In the genomic region with DNA sequence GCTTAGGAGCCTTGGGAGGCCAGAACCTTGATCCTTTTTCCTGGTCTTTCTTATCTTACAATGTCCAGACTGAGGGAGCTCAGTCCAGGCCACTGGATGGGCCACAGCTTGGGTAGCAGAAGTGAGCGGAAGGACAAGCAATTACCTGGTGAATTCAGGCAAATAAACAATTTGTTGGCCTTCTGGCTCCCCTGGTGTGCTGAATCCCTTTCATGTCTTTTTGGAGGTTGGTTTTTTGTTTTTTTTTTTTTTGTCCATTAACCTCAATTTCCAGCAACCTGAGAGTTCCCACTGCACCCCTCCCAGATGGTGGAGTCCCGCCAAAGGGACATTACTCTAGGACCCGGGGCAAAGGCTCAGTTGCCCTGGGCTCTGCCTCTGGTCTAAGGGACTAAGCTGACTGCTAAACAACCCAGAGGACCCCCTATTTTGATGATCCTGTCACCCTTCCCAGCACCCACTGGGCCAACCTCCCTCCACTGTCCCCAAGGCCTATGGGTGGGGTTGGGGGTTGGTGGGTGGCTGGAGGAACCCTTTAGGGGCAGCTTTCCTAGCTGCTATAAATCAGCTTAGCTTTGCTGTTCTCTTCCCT, we compare ENCODE assay signal across 29 cellular contexts.
A peak's percentile ranks its signal among the peaks of the same experiment; 100 is the strongest.
DNase-seq lines count a peak whose midpoint lies in the region; ATAC-seq and TF ChIP-seq lines count a peak whose summit lies in the region.
"Had no signal": no experiment of that assay in that cellular context is flagged by ENCODE, and none has a peak within 500 bp of the region (broad histone marks: within the 10 kb centered on the region; RNA-seq: fewer than 3 reads in every experiment).

No MANE protein-coding gene starts in this region.

- H3K4me3 Mint-ChIP-seq in neural progenitor cell: peak overlapping the region; percentile 62
- H3K4me3 Mint-ChIP-seq: activated naive CD8-positive, alpha-beta T cell; B cell; endodermal cell; natural killer cell treated with Interleukin-12 subunit alpha and Interleukin-12 subunit beta and Interleukin-15 and Interleukin-18, amount 100 ng/mL, for 72 hours had no signal

- no peak for TF ChIP-seq EP300 in esophagus muscularis mucosa (IDR thresholded peaks at IDR 0.05)

- H3K4me1 ChIP-seq in BLaER1 (peaks cover 23% of the 10 kb centered on the region), SJCRH30 (peaks cover 49% of the 10 kb centered on the region), esophagus muscularis mucosa (peaks cover 19 to 35% (median 24%) of the 10 kb centered on the region in 4 donors), neural progenitor cell (peaks cover 50% of the 10 kb centered on the region)
- H3K4me1 ChIP-seq: HAP-1, tibial nerve had no signal

- ATAC-seq in HG03135 (IDR thresholded peaks at IDR 0.05; ENCODE audit: unreplicated experiment) (no peak), SK-N-SH treated with all-trans-retinoic acid at 6 μM for 48 hours (no peak)
- ATAC-seq: sciatic nerve had no signal

- intact Hi-C loops in esophagus muscularis mucosa (cut with DNase I): no loop called here

- TF ChIP-seq CTCF in esophagus muscularis mucosa (IDR thresholded peaks at IDR 0.05) (no peak), neural progenitor cell (IDR thresholded peaks at IDR 0.05) (no peak)

- H3K27me3 Mint-ChIP-seq in neural progenitor cell (ENCODE audit: insufficient read depth, low read depth): peaks cover 2% of the 10 kb centered on the region

- peak in 1 of 2 experiments; percentile 33 for DNase-seq in SJCRH30
- no peak for DNase-seq in esophagus muscularis mucosa (ENCODE audit: extremely low spot score)
- peak; percentile 42 for DNase-seq in neural progenitor cell (ENCODE audit: low spot score)
- DNase-seq in DMS 273 (lab: John Stamatoyannopoulos, UW; ENCODE audit: unreplicated experiment): no peak
- DNase-seq: ACHN; activated CD4-positive, alpha-beta T cell treated with anti-CD3 and anti-CD28 coated beads for 4 hours; activated CD8-positive, alpha-beta memory T cell treated with anti-CD3 and anti-CD28 coated beads for 24 hours; activated effector memory CD4-positive, alpha-beta T cell treated with Interleukin-2 at 50 U/mL for 16 hours; activated T-cell treated with anti-CD3 and anti-CD28 coated beads for 4 hours; GDM1; KBM-7; NCI-H1930; SIG-M5; stimulated activated CD4-positive, alpha-beta T cell treated with anti-CD3 and anti-CD28 coated beads, Interleukin-4, amount 100 ng/mL, for 1 hour; SW 1271; T1000; WERI-Rb-1 had no signal

- H3K27me3 ChIP-seq in BLaER1 (no peaks in the 10 kb centered on the region), SJCRH30 (no peaks in the 10 kb centered on the region), esophagus muscularis mucosa (no peaks in the 10 kb centered on the region), neural progenitor cell (no peaks in the 10 kb centered on the region)
- H3K27me3 ChIP-seq: tibial nerve had no signal

- H3K27ac Mint-ChIP-seq in neural progenitor cell: peak overlapping the region; percentile 97
- H3K27ac Mint-ChIP-seq: activated naive CD8-positive, alpha-beta T cell; B cell had no signal

- H3K4me2 ChIP-seq in BLaER1: peak overlapping the region; percentile 83
- peak overlapping the region; percentile 68 for H3K4me2 ChIP-seq in neural progenitor cell

- peaks cover 62% of the 10 kb centered on the region for H3K4me1 Mint-ChIP-seq in neural progenitor cell
- H3K4me1 Mint-ChIP-seq: B cell had no signal

- no peaks in the 10 kb centered on the region for H3K9me3 Mint-ChIP-seq in neural progenitor cell
- H3K9me3 Mint-ChIP-seq: natural killer cell treated with Interleukin-12 subunit alpha and Interleukin-12 subunit beta and Interleukin-15 and Interleukin-18, amount 100 ng/mL, for 72 hours had no signal

- WGBS in esophagus muscularis mucosa: 96% methylated on average over 3 of the region's 3 CpGs

- peaks cover 25% of the 10 kb centered on the region for H3F3A ChIP-seq in neural progenitor cell (ENCODE audit: low read depth)

- no peaks in the 10 kb centered on the region for H3K79me2 ChIP-seq in neural progenitor cell (ENCODE audit: low read depth)

- no peaks in the 10 kb centered on the region for H4K20me1 ChIP-seq in BLaER1
- peaks cover 4% of the 10 kb centered on the region for H4K20me1 ChIP-seq in neural progenitor cell (ENCODE audit: low read depth)

- H2AFZ ChIP-seq in neural progenitor cell (replicated peaks): no peak overlapping the region

- H3K36me3 Mint-ChIP-seq in neural progenitor cell: no peaks in the 10 kb centered on the region
- H3K36me3 Mint-ChIP-seq: activated naive CD8-positive, alpha-beta T cell; natural killer cell treated with Interleukin-12 subunit alpha and Interleukin-12 subunit beta and Interleukin-15 and Interleukin-18, amount 100 ng/mL, for 72 hours had no signal

- no peaks in the 10 kb centered on the region for H3K9me3 ChIP-seq in BLaER1
- no peaks in the 10 kb centered on the region for H3K9me3 ChIP-seq in SJCRH30 (replicated peaks)
- no peaks in the 10 kb centered on the region for H3K9me3 ChIP-seq in esophagus muscularis mucosa
- H3K9me3 ChIP-seq in neural progenitor cell (ENCODE audit: low read depth): no peaks in the 10 kb centered on the region
- H3K9me3 ChIP-seq: HAP-1, tibial nerve had no signal

- no peak overlapping the region for H3K4me3 ChIP-seq in BLaER1
- H3K4me3 ChIP-seq in SJCRH30: peak overlapping the region; percentile 36
- H3K4me3 ChIP-seq in esophagus muscularis mucosa: no peak overlapping the region
- H3K4me3 ChIP-seq in neural progenitor cell: no peak overlapping the region
- H3K4me3 ChIP-seq: HAP-1, lung, tibial nerve had no signal

- TF ChIP-seq POLR2A in esophagus muscularis mucosa (IDR thresholded peaks at IDR 0.05; ENCODE audit: low read depth): no peak

- no peaks in the 10 kb centered on the region for H3K36me3 ChIP-seq in BLaER1
- no peaks in the 10 kb centered on the region for H3K36me3 ChIP-seq in SJCRH30
- no peaks in the 10 kb centered on the region for H3K36me3 ChIP-seq in esophagus muscularis mucosa
- H3K36me3 ChIP-seq in neural progenitor cell: no peaks in the 10 kb centered on the region
- H3K36me3 ChIP-seq: HAP-1, tibial nerve, WERI-Rb-1 had no signal

- H3K27ac ChIP-seq in BLaER1 (peak overlapping the region; percentile 24; the same call in 1 of the 2 replicates), SJCRH30 (peak overlapping the region; percentile 99), esophagus muscularis mucosa (replicated peaks in 1 of 4) (peak overlapping the region; percentile 57 to 76 (median 72)), neural progenitor cell (peak overlapping the region; percentile 86)
- H3K27ac ChIP-seq: HL-60, tibial nerve, WERI-Rb-1 had no signal

- H3K9ac ChIP-seq in BLaER1 (no peak overlapping the region; the same call in 1 of the 2 replicates), neural progenitor cell (no peak overlapping the region)

TF ChIP-seq in SK-N-SH treated with all-trans-retinoic acid at 6 μM for 48 hours, 23 proteins besides CTCF, POLR2A, EP300 and RAD21 (continues in another document):
- TF ChIP-seq, protein P1, sequence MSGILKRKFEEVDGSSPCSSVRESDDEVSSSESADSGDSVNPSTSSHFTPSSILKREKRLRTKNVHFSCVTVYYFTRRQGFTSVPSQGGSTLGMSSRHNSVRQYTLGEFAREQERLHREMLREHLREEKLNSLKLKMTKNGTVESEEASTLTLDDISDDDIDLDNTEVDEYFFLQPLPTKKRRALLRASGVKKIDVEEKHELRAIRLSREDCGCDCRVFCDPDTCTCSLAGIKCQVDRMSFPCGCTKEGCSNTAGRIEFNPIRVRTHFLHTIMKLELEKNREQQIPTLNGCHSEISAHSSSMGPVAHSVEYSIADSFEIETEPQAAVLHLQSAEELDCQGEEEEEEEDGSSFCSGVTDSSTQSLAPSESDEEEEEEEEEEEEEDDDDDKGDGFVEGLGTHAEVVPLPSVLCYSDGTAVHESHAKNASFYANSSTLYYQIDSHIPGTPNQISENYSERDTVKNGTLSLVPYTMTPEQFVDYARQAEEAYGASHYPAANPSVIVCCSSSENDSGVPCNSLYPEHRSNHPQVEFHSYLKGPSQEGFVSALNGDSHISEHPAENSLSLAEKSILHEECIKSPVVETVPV (CRISPR knock-in tag; IDR thresholded peaks at IDR 0.05): no peak
- TF ChIP-seq ZFP3 (CRISPR knock-in tag; IDR thresholded peaks at IDR 0.05) (no peak), RARB (CRISPR knock-in tag; IDR thresholded peaks at IDR 0.05) (no peak), ZNF565 (CRISPR knock-in tag; conservative IDR thresholded peaks at IDR 0.05; ENCODE audit: low read depth) (no peak)
- TF ChIP-seq, protein P2, sequence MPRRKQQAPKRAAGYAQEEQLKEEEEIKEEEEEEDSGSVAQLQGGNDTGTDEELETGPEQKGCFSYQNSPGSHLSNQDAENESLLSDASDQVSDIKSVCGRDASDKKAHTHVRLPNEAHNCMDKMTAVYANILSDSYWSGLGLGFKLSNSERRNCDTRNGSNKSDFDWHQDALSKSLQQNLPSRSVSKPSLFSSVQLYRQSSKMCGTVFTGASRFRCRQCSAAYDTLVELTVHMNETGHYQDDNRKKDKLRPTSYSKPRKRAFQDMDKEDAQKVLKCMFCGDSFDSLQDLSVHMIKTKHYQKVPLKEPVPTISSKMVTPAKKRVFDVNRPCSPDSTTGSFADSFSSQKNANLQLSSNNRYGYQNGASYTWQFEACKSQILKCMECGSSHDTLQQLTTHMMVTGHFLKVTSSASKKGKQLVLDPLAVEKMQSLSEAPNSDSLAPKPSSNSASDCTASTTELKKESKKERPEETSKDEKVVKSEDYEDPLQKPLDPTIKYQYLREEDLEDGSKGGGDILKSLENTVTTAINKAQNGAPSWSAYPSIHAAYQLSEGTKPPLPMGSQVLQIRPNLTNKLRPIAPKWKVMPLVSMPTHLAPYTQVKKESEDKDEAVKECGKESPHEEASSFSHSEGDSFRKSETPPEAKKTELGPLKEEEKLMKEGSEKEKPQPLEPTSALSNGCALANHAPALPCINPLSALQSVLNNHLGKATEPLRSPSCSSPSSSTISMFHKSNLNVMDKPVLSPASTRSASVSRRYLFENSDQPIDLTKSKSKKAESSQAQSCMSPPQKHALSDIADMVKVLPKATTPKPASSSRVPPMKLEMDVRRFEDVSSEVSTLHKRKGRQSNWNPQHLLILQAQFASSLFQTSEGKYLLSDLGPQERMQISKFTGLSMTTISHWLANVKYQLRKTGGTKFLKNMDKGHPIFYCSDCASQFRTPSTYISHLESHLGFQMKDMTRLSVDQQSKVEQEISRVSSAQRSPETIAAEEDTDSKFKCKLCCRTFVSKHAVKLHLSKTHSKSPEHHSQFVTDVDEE (CRISPR knock-in tag; IDR thresholded peaks at IDR 0.05): no peak

Comparison
In these comparisons a context has a peak if more than half of its experiments do, and no peak if none do; other contexts are left out.
1. H3K27ac ChIP-seq: peak in every context shown above with its lines; median percentile 99 in SJCRH30; 86 in neural progenitor cell; 72 in esophagus muscularis mucosa; 24 in BLaER1.